16 cellular contexts compared by ENCODE assay signal in the genomic region with DNA sequence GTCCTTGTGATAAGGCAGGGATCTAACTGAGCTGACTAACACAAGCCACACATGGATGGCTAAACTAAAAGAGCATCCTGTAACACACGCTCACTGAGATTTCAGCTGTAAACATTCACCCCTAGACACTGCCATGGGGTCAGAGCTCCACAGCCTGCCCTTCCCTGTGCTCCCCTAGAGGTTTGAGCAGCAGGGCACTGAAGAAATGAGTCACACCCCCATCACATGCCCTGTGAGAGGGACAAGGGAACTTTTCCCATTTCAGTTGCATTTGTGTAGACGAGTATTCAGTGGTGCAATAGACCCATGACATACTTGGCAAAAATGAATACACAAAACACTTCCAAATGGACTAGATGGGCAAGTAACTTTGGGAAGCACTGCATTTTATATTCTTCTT.
DNase-seq lines count a peak whose midpoint lies in the region; ATAC-seq lines count a peak whose summit lies in the region.
"Had no signal": no experiment of that assay in that cellular context is flagged by ENCODE, and none has a peak within 500 bp of the region (broad histone marks: within the 10 kb centered on the region; RNA-seq: fewer than 3 reads in every experiment).

No MANE protein-coding gene starts in this region.

- H3K4me3 ChIP-seq in subcutaneous abdominal adipose tissue (ENCODE audit: low read depth in 1 of 5, low read length in 5 of 5) = peak overlapping the region in 1 of 5 donors; percentile 12
- H3K4me3 ChIP-seq: BLaER1 treated with 17β-estradiol and CSF1 and Interleukin-3, amounts not matched to agents 10 nM and 100 nM; GM12878; GM23248; K562 had no signal

- no peaks in the 10 kb centered on the region for H3K9me3 ChIP-seq in subcutaneous abdominal adipose tissue (ENCODE audit: control insufficient read depth in 5 of 5, low read length in 5 of 5)
- H3K9me3 ChIP-seq: BLaER1 treated with 17β-estradiol and CSF1 and Interleukin-3, amounts not matched to agents 10 nM and 100 nM had no signal

- intact Hi-C loops in Right ventricle myocardium inferior (cut with DNase I) = no loop called here

- no peaks in the 10 kb centered on the region for H3K36me3 ChIP-seq in subcutaneous abdominal adipose tissue (ENCODE audit: control insufficient read depth in 5 of 5, insufficient read depth in 5 of 5, low read length in 5 of 5)
- H3K36me3 ChIP-seq: BLaER1 treated with 17β-estradiol and CSF1 and Interleukin-3, amounts not matched to agents 10 nM and 100 nM had no signal

- ATAC-seq in HG03460 (IDR thresholded peaks at IDR 0.05; ENCODE audit: unreplicated experiment) = no peak
- no peak for ATAC-seq in Right ventricle myocardium inferior
- ATAC-seq: CD8-positive, alpha-beta T cell; GM12878; K562 had no signal

- H3K27me3 ChIP-seq in subcutaneous abdominal adipose tissue (ENCODE audit: control insufficient read depth in 5 of 5, insufficient read depth in 4 of 5, low read length in 5 of 5) = no peaks in the 10 kb centered on the region
- H3K27me3 ChIP-seq: BLaER1 treated with 17β-estradiol and CSF1 and Interleukin-3, amounts not matched to agents 10 nM and 100 nM had no signal

- H3K4me1 ChIP-seq in subcutaneous abdominal adipose tissue (ENCODE audit: control insufficient read depth in 5 of 5, insufficient read depth in 5 of 5, low read length in 5 of 5) = peaks cover 0 to 20% (median 9%) of the 10 kb centered on the region in 5 donors

- peak overlapping the region in 1 of 5 donors; percentile 8 for H3K9ac ChIP-seq in subcutaneous abdominal adipose tissue (ENCODE audit: low read length in 5 of 5)
- H3K9ac ChIP-seq: BLaER1 treated with 17β-estradiol and CSF1 and Interleukin-3, amounts not matched to agents 10 nM and 100 nM; GM23248 had no signal

- H3K27ac ChIP-seq in subcutaneous abdominal adipose tissue (ENCODE audit: low read depth, low read length) = peak overlapping the region; percentile 82
- H3K27ac ChIP-seq: BLaER1 treated with 17β-estradiol and CSF1 and Interleukin-3, amounts not matched to agents 10 nM and 100 nM; GM23248 had no signal

- peak; percentile 24 for DNase-seq in HS-5 (ENCODE audit: low read depth)
- peak; percentile 31 for DNase-seq in T1000 (lab: John Stamatoyannopoulos, UW)
- peak; percentile 64 for DNase-seq in fibroblast of peridontal ligament (ENCODE audit: extremely low read depth)
- no peak for DNase-seq in Right ventricle myocardium inferior (ENCODE audit: missing footprints)
- DNase-seq in germinal center (ENCODE audit: low spot score) = no peak
- DNase-seq: Calu3; CD8-positive, alpha-beta T cell; DMS79 treated with DMSO at 0.1 percent for 48 hours; GM23248; HCEC 1CT; HFFc6 had no signal

Comparison
In these comparisons a context has a peak if more than half of its experiments do, and no peak if none do; other contexts are left out.
1. DNase-seq: peak in HS-5 (single experiment), T1000 (single experiment) and fibroblast of peridontal ligament (single experiment); none in Right ventricle myocardium inferior (single experiment) and germinal center (single experiment).